16 cellular contexts compared by ENCODE assay signal in the genomic region with DNA sequence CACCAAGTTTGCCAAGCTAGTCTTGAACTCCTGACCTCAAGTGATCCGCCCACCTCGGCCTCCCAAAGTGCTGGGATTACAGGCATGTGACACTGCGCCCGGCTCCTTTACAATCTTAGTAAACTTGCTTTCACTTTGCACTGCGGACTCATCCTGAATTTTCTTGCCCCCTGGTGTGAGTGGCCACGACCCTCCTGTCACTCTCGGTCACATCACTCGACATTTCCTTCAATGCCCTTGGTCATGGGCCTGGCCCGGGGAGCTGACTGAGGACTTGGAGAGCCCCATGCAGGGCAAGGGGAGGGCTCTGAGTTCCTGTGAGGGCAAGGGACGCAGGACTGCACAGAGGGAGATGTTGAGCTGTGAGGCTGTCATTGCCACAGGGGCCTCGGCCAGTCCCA. TPM values are rescaled to one million over a fixed set of nuclear protein-coding genes. Genes with fewer than 3 reads are reported as not detected.
DNase-seq lines count a peak whose midpoint lies in the region; FAIRE-seq and TF ChIP-seq lines count a peak whose summit lies in the region.
"Had no signal": no experiment of that assay in that cellular context is flagged by ENCODE, and none has a peak within 500 bp of the region (broad histone marks: within the 10 kb centered on the region; RNA-seq: fewer than 3 reads in every experiment).

No MANE protein-coding gene starts in this region.

- no peak overlapping the region for H3K23ac ChIP-seq in H1 (ENCODE audit: insufficient read length)

- H4K8ac ChIP-seq in H1 (ENCODE audit: extremely low read depth, insufficient read depth, low read length) = no peak overlapping the region

- H3K14ac ChIP-seq in H1 (ENCODE audit: insufficient read length) = no peak overlapping the region

- TF ChIP-seq POLR2A in H1 (IDR thresholded peaks at IDR 0.05; ENCODE audit: control extremely low read depth in 1 of 2, low read depth in 2 of 2, low read length in 2 of 2) = no peak

- H3K36me3 Mint-ChIP-seq in Caco-2 (ENCODE audit: insufficient read depth, unreplicated experiment) (no peaks in the 10 kb centered on the region), endothelial cell (ENCODE audit: low read depth, unreplicated experiment) (no peaks in the 10 kb centered on the region)

- no peak overlapping the region for H3K56ac ChIP-seq in H1 (replicated peaks; ENCODE audit: insufficient read length, low read depth, low read length)

- H3K4me1 ChIP-seq in Caco-2 = peaks cover 23% of the 10 kb centered on the region
- H3K4me1 ChIP-seq in H1 (replicated peaks in 1 of 4; ENCODE audit: control insufficient read depth in 3 of 4, insufficient read depth in 4 of 4, low read length in 3 of 4) = peaks cover 9 to 16% (median 13%) of the 10 kb centered on the region in 4 experiments; a peak in 6 of 7 replicates
- peaks cover 8 to 25% of the 10 kb centered on the region in 2 donors for H3K4me1 ChIP-seq in kidney (ENCODE audit: control insufficient read depth in 1 of 2, insufficient read depth in 1 of 2, low read depth in 1 of 2, low read length in 2 of 2)
- H3K4me1 ChIP-seq in skeletal muscle satellite cell (ENCODE audit: control insufficient read depth, insufficient read depth, low read length) = peaks cover 26% of the 10 kb centered on the region

- no peak for TF ChIP-seq CTCF in Caco-2 (IDR thresholded peaks at IDR 0.05; ENCODE audit: insufficient read depth in 1 of 2, low read depth in 1 of 2, low read length in 1 of 2, severe bottlenecking in 1 of 2, unreplicated experiment in 1 of 2)
- TF ChIP-seq CTCF in H1 (IDR thresholded peaks at IDR 0.05; ENCODE audit: control extremely low read depth in 1 of 3, insufficient read depth in 1 of 3, low read depth in 1 of 3, low read length in 3 of 3) = no peak
- no peak for TF ChIP-seq CTCF in kidney (IDR thresholded peaks at IDR 0.05; ENCODE audit: borderline replicate concordance, extremely low read depth, insufficient read depth)
- no peak for TF ChIP-seq CTCF in endothelial cell (IDR thresholded peaks at IDR 0.05; ENCODE audit: unreplicated experiment)

- no peaks in the 10 kb centered on the region for H3K27me3 Mint-ChIP-seq in Caco-2 (ENCODE audit: insufficient read depth, unreplicated experiment)
- peaks cover 11% of the 10 kb centered on the region for H3K27me3 Mint-ChIP-seq in endothelial cell (ENCODE audit: unreplicated experiment)

- 0 out of 2 replicates have a peak, but pooled peaks cover 2% of the 10 kb centered on the region for H3K23me2 ChIP-seq in H1 (ENCODE audit: low read depth, low read length)

- CTCF ChIA-PET in Caco-2 (lab: Charles Lee) (no interaction called here), H1 (lab: Charles Lee; ENCODE audit: partially characterized antibody) (interaction anchor here (0.9 to 1.2 kb wide), 3 partner anchors 20 to 78 kb away, joined by 3 to 4 read pairs (median 3); no protein-coding TSS in a partner anchor)

- TF ChIP-seq RAD21 in H1 (IDR thresholded peaks at IDR 0.05 in 1 of 2, conservative IDR thresholded peaks at IDR 0.05 in 1 of 2; ENCODE audit: low read depth in 2 of 2, low read length in 2 of 2) = no peak

- H3K27ac Mint-ChIP-seq in Caco-2 (ENCODE audit: unreplicated experiment) = peak overlapping the region; percentile 39
- no peak overlapping the region for H3K27ac Mint-ChIP-seq in endothelial cell (ENCODE audit: unreplicated experiment)
- H3K27ac Mint-ChIP-seq: activated T-helper 2 cell treated with anti-CD3 and anti-CD28 coated beads, Interferon-gamma antibody, Interleukin-2, Interleukin-4, amounts not matched to agents 10 μg/mL and 5 μg/mL and 100 μg/mL, durations not matched to agents 14 hours and 24 hours and 36 hours had no signal

- H3K9me3 Mint-ChIP-seq in Caco-2 (ENCODE audit: unreplicated experiment) = no peaks in the 10 kb centered on the region
- no peaks in the 10 kb centered on the region for H3K9me3 Mint-ChIP-seq in endothelial cell (ENCODE audit: unreplicated experiment)
- H3K9me3 Mint-ChIP-seq: activated T-helper 2 cell treated with anti-CD3 and anti-CD28 coated beads, Interferon-gamma antibody, Interleukin-2, Interleukin-4, amounts not matched to agents 10 μg/mL and 5 μg/mL and 100 μg/mL, durations not matched to agents 14 hours and 24 hours and 36 hours had no signal

- H4K5ac ChIP-seq in H1 (ENCODE audit: insufficient read length, low read depth, low read length) = no peak overlapping the region

- FAIRE-seq in H1 (lab: Jason Lieb, UNC) (no peak), kidney (lab: Jason Lieb, UNC) (no peak)
- FAIRE-seq: A204.1 had no signal

- no peak overlapping the region for H2BK20ac ChIP-seq in H1 (ENCODE audit: low read length)

- H2AFZ ChIP-seq in H1 (ENCODE audit: low read length) = no peak overlapping the region

- no peak overlapping the region for H3K27ac ChIP-seq in H1 (ENCODE audit: low read depth, low read length)
- H3K27ac ChIP-seq in kidney (ENCODE audit: low read depth in 2 of 2, low read length in 2 of 2) = peak overlapping the region; percentile 55 to 62
- no peak overlapping the region for H3K27ac ChIP-seq in caudate nucleus (ENCODE audit: low read depth, low read length)

- H3K4me2 ChIP-seq in H1 (ENCODE audit: insufficient read depth in 1 of 2, low read depth in 2 of 2, low read length in 2 of 2) = no peak overlapping the region
- H3K4me2 ChIP-seq in skeletal muscle satellite cell (ENCODE audit: low read length) = peak overlapping the region; percentile 80

- no peak overlapping the region for H2AK5ac ChIP-seq in H1 (ENCODE audit: low read depth, low read length)

- POLR2A ChIA-PET in Caco-2 (lab: Charles Lee) = no interaction called here
- POLR2A ChIA-PET in H1 (lab: Charles Lee; ENCODE audit: partially characterized antibody) = interaction anchor here (2.0 to 2.5 kb wide), 2 partner anchors 13 to 84 kb away, joined by 7 to 15 read pairs; partner anchors contain the start of gene POLDIP3

- H2BK12ac ChIP-seq in H1 (ENCODE audit: low read depth, low read length) = peak overlapping the region; percentile 19; the same call in 1 of the 2 replicates

- H3K36me3 ChIP-seq in Caco-2 (ENCODE audit: control insufficient read depth, insufficient read depth, low read length) = no peaks in the 10 kb centered on the region
- H3K36me3 ChIP-seq in H1 (ENCODE audit: control insufficient read depth in 2 of 4, insufficient read depth in 4 of 4, low read length in 3 of 4) = no peaks in the 10 kb centered on the region
- H3K36me3 ChIP-seq in kidney (ENCODE audit: control insufficient read depth in 1 of 2, insufficient read depth in 2 of 2, low read length in 2 of 2) = no peaks in the 10 kb centered on the region
- H3K36me3 ChIP-seq in skeletal muscle satellite cell (ENCODE audit: insufficient read depth, low read length) = no peaks in the 10 kb centered on the region

- TF ChIP-seq EP300 in H1 (IDR thresholded peaks at IDR 0.05; ENCODE audit: borderline replicate concordance in 1 of 2, low read depth in 2 of 2, low read length in 2 of 2) = no peak

- no peaks in the 10 kb centered on the region for H3K27me3 ChIP-seq in Caco-2 (replicated peaks; ENCODE audit: control insufficient read depth, insufficient read depth, low read length)
- H3K27me3 ChIP-seq in H1 (replicated peaks in 1 of 4; ENCODE audit: control insufficient read depth in 3 of 4, extremely low read depth in 1 of 4, insufficient read depth in 3 of 4, low read length in 3 of 4) = no peaks in the 10 kb centered on the region
- H3K27me3 ChIP-seq in skeletal muscle satellite cell (ENCODE audit: control insufficient read depth, insufficient read depth, low read length) = no peaks in the 10 kb centered on the region

- WGBS in H1 (ENCODE audit: extremely low coverage in 1 of 2, insufficient coverage in 1 of 2, insufficient read length in 1 of 2, insufficient replicate concordance in 2 of 2, low coverage in 1 of 2, low lambda C conversion rate in 2 of 2, missing lambda C conversion rate in 1 of 2), 2 experiments = 81% methylated on average over 11 of the region's 11 CpGs; no CpG with 5 or more reads in 1 of the 2 experiments

- H2BK15ac ChIP-seq in H1 (ENCODE audit: low read length) = no peak overlapping the region

- 0 out of 2 replicates have a peak, but pooled peaks cover 3% of the 10 kb centered on the region for H3K79me1 ChIP-seq in H1 (ENCODE audit: low read depth, low read length)

- no peak overlapping the region for H3K18ac ChIP-seq in H1 (ENCODE audit: extremely low read depth, low read length)

- H4K91ac ChIP-seq in H1 (replicated peaks; ENCODE audit: insufficient read length, low read length) = no peak overlapping the region

- no peak overlapping the region for H3K4me3 ChIP-seq in Caco-2 (ENCODE audit: low read depth, low read length)
- H3K4me3 ChIP-seq in H1 (ENCODE audit: extremely low read depth in 1 of 4, insufficient read depth in 2 of 4, low read depth in 3 of 4, low read length in 4 of 4) = no peak overlapping the region
- no peak overlapping the region for H3K4me3 ChIP-seq in kidney (ENCODE audit: low read length in 2 of 2)
- H3K4me3 ChIP-seq in skeletal muscle satellite cell (ENCODE audit: low read length) = peak overlapping the region; percentile 45

- H3K9me3 ChIP-seq in Caco-2 (no peaks in the 10 kb centered on the region), H1 (ENCODE audit: insufficient read depth in 2 of 2, low read depth in 1 of 2, low read length in 1 of 2) (no peaks in the 10 kb centered on the region), kidney (ENCODE audit: control insufficient read depth in 1 of 2, low read length in 2 of 2) (no peaks in the 10 kb centered on the region), skeletal muscle satellite cell (replicated peaks; ENCODE audit: low read length) (no peaks in the 10 kb centered on the region)

- H3K4me1 Mint-ChIP-seq in Caco-2 (ENCODE audit: low read depth, unreplicated experiment) (peaks cover 6% of the 10 kb centered on the region), endothelial cell (ENCODE audit: unreplicated experiment) (no peaks in the 10 kb centered on the region)

- H4K20me1 ChIP-seq in H1 (replicated peaks in 1 of 2; ENCODE audit: control insufficient read depth in 1 of 2, insufficient read depth in 2 of 2, low read length in 2 of 2) = peaks cover 0 to 3% of the 10 kb centered on the region in 2 experiments

- H2BK120ac ChIP-seq in H1 (replicated peaks; ENCODE audit: low read depth, low read length) = no peak overlapping the region

- intact Hi-C loops in Caco-2 (cut with micrococcal nuclease; ENCODE audit: unreplicated experiment) (no loop called here), kidney (cut with DNase I) (no loop called here)

- H3K4me3 Mint-ChIP-seq in Caco-2 (ENCODE audit: unreplicated experiment) (no peak overlapping the region), endothelial cell (ENCODE audit: unreplicated experiment) (no peak overlapping the region)

- BruUV-seq in Caco-2 (replicated peaks; lab: Mats Ljungman, UMichigan) = no TSS peak

- peak overlapping the region; percentile 40; the same call in 1 of the 2 replicates for H2BK5ac ChIP-seq in H1 (ENCODE audit: low read depth, low read length)

- DNase-seq in Caco-2 = no peak
- DNase-seq in H1 (ENCODE audit: low read depth in 1 of 2, low spot score in 2 of 2) = no peak
- peak; percentile 77 for DNase-seq in kidney
- no peak for DNase-seq in caudate nucleus (lab: John Stamatoyannopoulos, UW)
- no peak for DNase-seq in NCI-H345 treated with DMSO at 0.1 percent for 48 hours (lab: John Stamatoyannopoulos, UW; ENCODE audit: unreplicated experiment)
- DNase-seq in NCI-H2081 treated with DMSO at 0.1 percent for 48 hours (lab: John Stamatoyannopoulos, UW) = no peak
- no peak for DNase-seq in endothelial cell (ENCODE audit: low spot score)
- DNase-seq: activated CD4-positive, alpha-beta T cell treated with anti-CD3 and anti-CD28 coated beads for 4 hours; HCEC 1CT; NCI-H1048; NCI-H2227 treated with DMSO at 0.1 percent for 48 hours; stimulated activated CD4-positive, alpha-beta T cell treated with anti-CD3 and anti-CD28 coated beads, Interleukin-4, amount 100 ng/mL, for 4 hours; stimulated activated naive CD4-positive, alpha-beta T cell treated with Interleukin-2 at 50 U/mL for 16 hours had no signal

- H3K9ac ChIP-seq in H1 (replicated peaks in 1 of 4; ENCODE audit: extremely low read depth in 1 of 4, low read depth in 3 of 4, low read length in 3 of 4) (no peak overlapping the region), kidney (ENCODE audit: low read length in 2 of 2) (no peak overlapping the region), skeletal muscle satellite cell (ENCODE audit: low read depth, low read length) (peak overlapping the region; percentile 29)

- H3K4ac ChIP-seq in H1 (replicated peaks; ENCODE audit: insufficient read length, low read depth, low read length) = peak overlapping the region; percentile 7

- H3K79me2 ChIP-seq in H1 (ENCODE audit: control insufficient read depth in 1 of 2, insufficient read depth in 2 of 2, low read length in 2 of 2) = no peaks in the 10 kb centered on the region

RNA-seq across cellular contexts. Expression of gene A4GALT, which starts 21.4 kb away (rescaled TPM):
- total RNA-seq in Caco-2 (2022) (12.7 and 16.2 TPM in 2 replicates), kidney (186 TPM), endothelial cell (ENCODE audit: unreplicated experiment) (5.3 TPM)
- total RNA-seq in H1 (2021; fragmentation: NEBNext Ultra II Directional; extraction: Animal tissue kit (Norgen Biotek cat#: 25700)) = 13.8 and 13.9 TPM in 2 replicates
- polyA plus RNA-seq in H1 (2011; rRNA removed) (7.2 and 13.1 TPM in 2 replicates), kidney (ENCODE audit: insufficient read depth, low read depth, low replicate concordance) (76.2 TPM)
- polyA plus RNA-seq in H1 (2011; cell fraction: cytosol; rRNA removed) = 9.2 TPM
- 11.9 TPM for polyA plus RNA-seq in H1 (2011; cell fraction: nucleus; rRNA removed)
- polyA plus RNA-seq in H1 (2012, experiment 1 of 2) = 6.9 to 12.0 TPM (median 8.7 TPM) in 4 replicates
- 7.6 TPM for polyA plus RNA-seq in H1 (2012, experiment 2 of 2)
- 10.5 TPM for polyA plus RNA-seq in H1 (2013, experiment 1 of 2)
- polyA plus RNA-seq in H1 (2013, experiment 2 of 2) = 11.0 TPM
- polyA minus RNA-seq in H1 (2011; rRNA and poly(A)+ RNA removed) = 3.9 and 7.0 TPM in 2 replicates
- 9.8 TPM for polyA minus RNA-seq in H1 (2011; cell fraction: cytosol; rRNA and poly(A)+ RNA removed)
- polyA minus RNA-seq in H1 (2011; cell fraction: nucleus; rRNA and poly(A)+ RNA removed) = 9.6 TPM
- 24.3 and 26.6 TPM in 2 replicates for total RNA-seq in skeletal muscle satellite cell (2012; rRNA removed)
- total RNA-seq: activated T-helper 2 cell treated with anti-CD3 and anti-CD28 coated beads, Interferon-gamma antibody, Interleukin-2, Interleukin-4, amounts not matched to agents 10 μg/mL and 5 μg/mL and 100 μg/mL, durations not matched to agents 14 hours and 24 hours and 36 hours had no signal

RNA-seq across cellular contexts. Expression of gene CYB5R3, which starts 50.1 kb away (rescaled TPM):
- total RNA-seq in Caco-2 (2022) (120 and 130 TPM in 2 replicates), kidney (426 TPM), endothelial cell (ENCODE audit: unreplicated experiment) (125 TPM)
- total RNA-seq in H1 (2021; fragmentation: NEBNext Ultra II Directional; extraction: Animal tissue kit (Norgen Biotek cat#: 25700)) = 75.3 and 82.5 TPM in 2 replicates
- polyA plus RNA-seq in H1 (2011; rRNA removed) (113 and 160 TPM in 2 replicates), kidney (ENCODE audit: insufficient read depth, low read depth, low replicate concordance) (287 TPM)
- 64.2 TPM for polyA plus RNA-seq in H1 (2011; cell fraction: cytosol; rRNA removed)
- polyA plus RNA-seq in H1 (2011; cell fraction: nucleus; rRNA removed) = 72.4 TPM
- polyA plus RNA-seq in H1 (2012, experiment 1 of 2) = 73.0 to 99.5 TPM (median 89.7 TPM) in 4 replicates
- 83.5 TPM for polyA plus RNA-seq in H1 (2012, experiment 2 of 2)
- polyA plus RNA-seq in H1 (2013, experiment 1 of 2) = 94.8 TPM
- 107 TPM for polyA plus RNA-seq in H1 (2013, experiment 2 of 2)
- 56.6 and 58.6 TPM in 2 replicates for polyA minus RNA-seq in H1 (2011; rRNA and poly(A)+ RNA removed)
- polyA minus RNA-seq in H1 (2011; cell fraction: cytosol; rRNA and poly(A)+ RNA removed) = 50.7 TPM
- polyA minus RNA-seq in H1 (2011; cell fraction: nucleus; rRNA and poly(A)+ RNA removed) = 29.5 TPM
- 56.8 and 86.9 TPM in 2 replicates for total RNA-seq in skeletal muscle satellite cell (2012; rRNA removed)

RNA-seq across cellular contexts. Expression of gene ATP5MGL, which starts 58.9 kb away (rescaled TPM):
- total RNA-seq in Caco-2 (2022) = 0.79 and 0.97 TPM in 2 replicates
- 0.52 and 0.84 TPM in 2 replicates for total RNA-seq in H1 (2021; fragmentation: NEBNext Ultra II Directional; extraction: Animal tissue kit (Norgen Biotek cat#: 25700))
- 0.12 TPM in 1 of 2 replicates, not detected in the other for polyA plus RNA-seq in H1 (2011; rRNA removed)
- not detected for polyA plus RNA-seq in H1 (2011; cell fraction: cytosol; rRNA removed)
- polyA plus RNA-seq in H1 (2011; cell fraction: nucleus; rRNA removed) = not detected
- polyA plus RNA-seq in H1 (2012, experiment 1 of 2) = not detected in 4 replicates
- polyA plus RNA-seq in H1 (2012, experiment 2 of 2) = not detected
- not detected for polyA plus RNA-seq in H1 (2013, experiment 1 of 2)
- polyA plus RNA-seq in H1 (2013, experiment 2 of 2) = 0.15 TPM
- polyA minus RNA-seq in H1 (2011; rRNA and poly(A)+ RNA removed) = 0.49 and 0.50 TPM in 2 replicates
- polyA minus RNA-seq in H1 (2011; cell fraction: cytosol; rRNA and poly(A)+ RNA removed) = 1.5 TPM
- polyA minus RNA-seq in H1 (2011; cell fraction: nucleus; rRNA and poly(A)+ RNA removed) = 1.8 TPM
- 0.88 TPM for total RNA-seq in kidney
- not detected for polyA plus RNA-seq in kidney (ENCODE audit: insufficient read depth, low read depth, low replicate concordance)
- 0.22 and 1.3 TPM in 2 replicates for total RNA-seq in skeletal muscle satellite cell (2012; rRNA removed)
- total RNA-seq in endothelial cell (ENCODE audit: unreplicated experiment) = 0.82 TPM

Comparison
In these comparisons a context has a peak if more than half of its experiments do, and no peak if none do; other contexts are left out.
1. H3K27ac ChIP-seq: peak in kidney (2 of 2); none in H1 (single experiment) and caudate nucleus (single experiment).
2. RNA of gene A4GALT, which starts 21.4 kb away (total RNA-seq): 186 TPM in kidney (single experiment); 12.7 to 16.2 TPM in Caco-2, 13.8 to 13.9 TPM in H1 and 5.3 TPM in endothelial cell (single experiment); every median in the first group is over 10 times any median in the second.